In genomic region chr5:53555160-53555559, GRCh38 we compare ENCODE assay signal across 37 cellular contexts.
"Had no signal": no experiment of that assay in that cellular context is flagged by ENCODE, and none has a peak within 500 bp of the region (broad histone marks: within the 10 kb centered on the region; RNA-seq: fewer than 3 reads in every experiment).

No MANE protein-coding gene starts in this region.

- ATAC-seq: activated CD8-positive, alpha-beta T cell treated with anti-CD3 and anti-CD28 coated beads for 36 hours; activated naive CD4-positive, alpha-beta T cell treated with anti-CD3 and anti-CD28 coated beads, Interleukin-2, amount 50 U/mL, for 72 hours; activated T-cell treated with anti-CD3 and anti-CD28 coated beads, Interleukin-2, amount 50 U/mL, for 4 hours; activated T-cell treated with anti-CD3 and anti-CD28 coated beads, Interleukin-2, amount 50 U/mL, for 72 hours; activated T-helper 17 cell treated with anti-CD3 and anti-CD28 coated beads, Interleukin-2, amount 50 U/mL, for 72 hours; body of pancreas had no signal

- DNase-seq: activated B cell treated with CpG ODN at 0.5 μM for 24 hours; activated CD4-positive, alpha-beta memory T cell treated with anti-CD3 and anti-CD28 coated beads for 36 hours; activated CD4-positive, alpha-beta T cell treated with anti-CD3 and anti-CD28 coated beads for 4 hours; activated CD4-positive, alpha-beta T cell treated with anti-CD3 and anti-CD28 coated beads, Interleukin-2, amount 10 ng/mL, durations not matched to agents 24 days and 14 days; activated CD4-positive, alpha-beta T cell treated with anti-CD3 and anti-CD28 coated beads, Interleukin-2, amount 50 U/mL, for 1 hour; activated CD4-positive, alpha-beta T cell treated with anti-CD3 and anti-CD28 coated beads, Interleukin-2, amount 50 U/mL, for 4 hours; activated CD4-positive, CD25-positive, alpha-beta regulatory T cell treated with anti-CD3 and anti-CD28 coated beads, Interleukin-2, amount 50 U/mL, for 72 hours; activated CD8-positive, alpha-beta memory T cell treated with anti-CD3 and anti-CD28 coated beads, Interleukin-2, amount 50 U/mL, for 4 hours; activated CD8-positive, alpha-beta T cell treated with anti-CD3 and anti-CD28 coated beads for 36 hours; activated effector memory CD4-positive, alpha-beta T cell treated with anti-CD3 and anti-CD28 coated beads, Interleukin-2, amount 50 U/mL, for 16 hours; activated gamma-delta T cell treated with Interleukin-2 at 50 U/mL for 16 hours; activated naive CD4-positive, alpha-beta T cell; activated naive CD4-positive, alpha-beta T cell treated with anti-CD3 and anti-CD28 coated beads for 36 hours; activated naive CD4-positive, alpha-beta T cell treated with anti-CD3 and anti-CD28 coated beads, Interleukin-2, amount 50 U/mL, for 16 hours; activated naive CD8-positive, alpha-beta T cell treated with anti-CD3 and anti-CD28 coated beads for 36 hours; activated T-cell treated with anti-CD3 and anti-CD28 coated beads for 4 hours; activated T-cell treated with anti-CD3 and anti-CD28 coated beads, Interleukin-2, amount 50 U/mL, for 1 hour; activated T-cell treated with anti-CD3 and anti-CD28 coated beads, Interleukin-2, amount 50 U/mL, for 4 hours; activated T-cell treated with anti-CD3 and anti-CD28 coated beads, Interleukin-2, amount 50 U/mL, for 72 hours; adrenal gland; amniotic stem cell; aorta; body of pancreas; brain microvascular endothelial cell; central memory CD4-positive, alpha-beta T cell; T-helper 1 cell; T-helper 2 cell; T-helper 9 cell; WERI-Rb-1 had no signal

- H3K36me3 ChIP-seq: adrenal gland, brain microvascular endothelial cell, breast epithelium, WERI-Rb-1 had no signal

- H3K9me3 ChIP-seq: adrenal gland, body of pancreas, breast epithelium had no signal

- H3K4me3 ChIP-seq: adrenal gland, body of pancreas, breast epithelium had no signal

- H3K4me1 ChIP-seq: adrenal gland, breast epithelium had no signal

- H3K4me1 Mint-ChIP-seq: activated CD4-positive, alpha-beta T cell treated with anti-CD3 and anti-CD28 coated beads, Interleukin-2, amount 10 ng/mL, durations not matched to agents 24 days and 14 days had no signal

- FAIRE-seq: astrocyte, TTC549 had no signal

- H3K9me3 Mint-ChIP-seq: activated CD4-positive, alpha-beta memory T cell treated with anti-CD3 and anti-CD28 coated beads for 36 hours; activated T-cell treated with anti-CD3 and anti-CD28 coated beads, Interleukin-2, amount 50 U/mL, for 4 hours; activated T-cell treated with anti-CD3 and anti-CD28 coated beads, Interleukin-2, amount 50 U/mL, for 72 hours; activated T-helper 17 cell treated with anti-CD3 and anti-CD28 coated beads, Interleukin-2, amount 50 U/mL, for 72 hours had no signal

- H3K4me3 Mint-ChIP-seq: activated B cell treated with CpG ODN at 0.5 μM for 24 hours; activated CD4-positive, alpha-beta memory T cell treated with anti-CD3 and anti-CD28 coated beads for 36 hours; activated CD4-positive, alpha-beta T cell treated with anti-CD3 and anti-CD28 coated beads, Interleukin-2, amount 10 ng/mL, durations not matched to agents 24 days and 14 days; activated CD8-positive, alpha-beta T cell treated with anti-CD3 and anti-CD28 coated beads for 36 hours; activated naive CD4-positive, alpha-beta T cell treated with anti-CD3 and anti-CD28 coated beads for 36 hours; activated naive CD8-positive, alpha-beta T cell treated with anti-CD3 and anti-CD28 coated beads for 36 hours; activated T-cell treated with anti-CD3 and anti-CD28 coated beads, Interleukin-2, amount 50 U/mL, for 4 hours; activated T-cell treated with anti-CD3 and anti-CD28 coated beads, Interleukin-2, amount 50 U/mL, for 72 hours; activated T-helper 1 cell treated with anti-CD3 and anti-CD28 coated beads, Interleukin-12 subunit alpha, Interleukin-12 subunit beta, Interleukin-2, Interleukin-4 antibody, amounts not matched to agents 30 ng/mL and 10 ng/mL and 1 ng/mL, durations not matched to agents 14 hours and 24 hours and 36 hours; activated T-helper 17 cell treated with anti-CD3 and anti-CD28 coated beads, Interleukin-2, amount 50 U/mL, for 72 hours; T-helper 1 cell treated with Interleukin-12 subunit alpha and Interleukin-12 subunit beta and Interleukin-4 antibody, amounts not matched to agents 30 μg/mL and 1 μg/mL, for 36 hours; T-helper 2 cell treated with Interferon-gamma antibody and Interleukin-4, amounts not matched to agents 5 μg/mL and 100 μg/mL, for 36 hours had no signal

- H3K27me3 ChIP-seq: adrenal gland, body of pancreas, brain microvascular endothelial cell, breast epithelium had no signal

- H3K27ac Mint-ChIP-seq: activated B cell treated with CpG ODN at 0.5 μM for 24 hours; activated CD4-positive, alpha-beta memory T cell treated with anti-CD3 and anti-CD28 coated beads for 36 hours; activated CD4-positive, alpha-beta T cell treated with anti-CD3 and anti-CD28 coated beads, Interleukin-2, amount 10 ng/mL, durations not matched to agents 24 days and 14 days; activated CD8-positive, alpha-beta T cell treated with anti-CD3 and anti-CD28 coated beads for 36 hours; activated naive CD4-positive, alpha-beta T cell treated with anti-CD3 and anti-CD28 coated beads for 36 hours; activated naive CD4-positive, alpha-beta T cell treated with anti-CD3 and anti-CD28 coated beads, Interleukin-2, amount 50 U/mL, for 72 hours; activated naive CD8-positive, alpha-beta T cell treated with anti-CD3 and anti-CD28 coated beads for 36 hours; activated T-cell treated with anti-CD3 and anti-CD28 coated beads, Interleukin-2, amount 50 U/mL, for 72 hours; activated T-helper 1 cell treated with anti-CD3 and anti-CD28 coated beads, Interleukin-12 subunit alpha, Interleukin-12 subunit beta, Interleukin-2, Interleukin-4 antibody, amounts not matched to agents 30 ng/mL and 10 ng/mL and 1 ng/mL, durations not matched to agents 14 hours and 24 hours and 36 hours; activated T-helper 17 cell treated with anti-CD3 and anti-CD28 coated beads, Interleukin-2, amount 50 U/mL, for 72 hours; T-helper 1 cell treated with Interleukin-12 subunit alpha and Interleukin-12 subunit beta and Interleukin-4 antibody, amounts not matched to agents 30 μg/mL and 1 μg/mL, for 36 hours; T-helper 2 cell treated with Interferon-gamma antibody and Interleukin-4, amounts not matched to agents 5 μg/mL and 100 μg/mL, for 36 hours had no signal

- H3K27ac ChIP-seq: adrenal gland, body of pancreas, brain microvascular endothelial cell, breast epithelium, WERI-Rb-1 had no signal
